20 cellular contexts compared by ENCODE assay signal in the genomic region with DNA sequence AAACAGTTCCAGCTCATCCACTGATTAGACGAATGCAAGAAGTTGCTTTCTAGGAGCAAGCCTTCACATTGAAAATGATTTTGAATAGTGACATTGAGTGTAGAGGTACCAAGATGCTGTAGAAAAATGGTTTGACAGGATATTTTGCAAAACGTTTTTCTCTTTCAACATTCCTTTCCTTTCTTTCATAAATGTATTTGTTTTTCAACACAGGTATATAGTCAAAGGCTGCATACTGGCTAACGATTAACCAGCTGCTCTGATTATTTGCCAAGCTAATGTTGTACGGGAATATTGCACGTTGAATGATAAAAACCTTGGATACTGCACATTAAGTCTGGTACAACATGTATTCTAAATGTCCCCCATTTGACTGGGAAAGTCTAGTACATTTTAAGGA.
DNase-seq lines count a peak whose midpoint lies in the region; ATAC-seq and TF ChIP-seq lines count a peak whose summit lies in the region.
"Had no signal": no experiment of that assay in that cellular context is flagged by ENCODE, and none has a peak within 500 bp of the region (broad histone marks: within the 10 kb centered on the region; RNA-seq: fewer than 3 reads in every experiment).

No MANE protein-coding gene starts in this region.

- intact Hi-C loops in Calu3 (cut with micrococcal nuclease; ENCODE audit: unreplicated experiment) (loop anchor here (1.0 to 5.0 kb wide), 2 partner anchors 54 to 79 kb away; a partner anchor contains a TSS), body of pancreas (cut with DNase I) (no loop called here), ascending aorta (cut with DNase I) (no loop called here)

- H3K4me1 ChIP-seq in body of pancreas (peaks cover 27% of the 10 kb centered on the region), ascending aorta (peaks cover 0 to 8% of the 10 kb centered on the region in 2 donors)

- no peaks in the 10 kb centered on the region for H3K9me3 ChIP-seq in body of pancreas
- H3K9me3 ChIP-seq in ascending aorta, result peaks cover 0 to 6% of the 10 kb centered on the region in 2 donors

- H3K27me3 Mint-ChIP-seq in Calu3 (ENCODE audit: unreplicated experiment), result no peaks in the 10 kb centered on the region

- H3K27ac ChIP-seq in body of pancreas, result peak overlapping the region in 1 of 4 donors; percentile 47
- H3K27ac ChIP-seq in ascending aorta, result no peak overlapping the region

- peak; percentile 85 for ATAC-seq in body of pancreas
- peak; percentile 96 for ATAC-seq in left lobe of liver
- no peak for ATAC-seq in GM18867 (IDR thresholded peaks at IDR 0.05; ENCODE audit: unreplicated experiment)
- ATAC-seq: K562, PC-3 had no signal

- H3K4me3 Mint-ChIP-seq in Calu3 (ENCODE audit: low read depth, unreplicated experiment), result no peak overlapping the region
- H3K4me3 Mint-ChIP-seq: CD8-positive, alpha-beta memory T cell had no signal

- 13 to 17% methylated on average over 5 of the region's 5 CpGs for WGBS in body of pancreas, 2 donors

- H3K4me3 ChIP-seq in body of pancreas (no peak overlapping the region), ascending aorta (no peak overlapping the region)
- H3K4me3 ChIP-seq: K562 had no signal

- no peaks in the 10 kb centered on the region for H3K36me3 Mint-ChIP-seq in Calu3 (ENCODE audit: insufficient read depth, unreplicated experiment)
- H3K36me3 Mint-ChIP-seq: CD8-positive, alpha-beta memory T cell had no signal

- no peak for TF ChIP-seq POLR2A in body of pancreas (IDR thresholded peaks at IDR 0.05)

- H3K4me1 Mint-ChIP-seq in Calu3 (ENCODE audit: low read depth, unreplicated experiment), result peaks cover 16% of the 10 kb centered on the region
- H3K4me1 Mint-ChIP-seq: CD8-positive, alpha-beta memory T cell had no signal

- H3K27me3 ChIP-seq in body of pancreas, result no peaks in the 10 kb centered on the region
- H3K27me3 ChIP-seq in ascending aorta, result no peaks in the 10 kb centered on the region

- H3K27ac Mint-ChIP-seq in Calu3 (ENCODE audit: unreplicated experiment), result no peak overlapping the region
- H3K27ac Mint-ChIP-seq: CD8-positive, alpha-beta memory T cell had no signal

- H3K36me3 ChIP-seq in body of pancreas (replicated peaks in 1 of 2; ENCODE audit: insufficient read depth in 1 of 2, low read depth in 2 of 2), result no peaks in the 10 kb centered on the region
- H3K36me3 ChIP-seq in ascending aorta, result no peaks in the 10 kb centered on the region

- TF ChIP-seq CTCF in Calu3 (IDR thresholded peaks at IDR 0.05; ENCODE audit: unreplicated experiment) (no peak), body of pancreas (IDR thresholded peaks at IDR 0.05) (no peak), ascending aorta (IDR thresholded peaks at IDR 0.05) (no peak)

- BruUV-seq in Calu3 (replicated peaks; lab: Mats Ljungman, UMichigan), result no TSS peak

- CTCF ChIA-PET in Calu3 (lab: Charles Lee), result no interaction called here

- H3K9me3 Mint-ChIP-seq in Calu3 (ENCODE audit: low read depth, unreplicated experiment), result peaks cover 5% of the 10 kb centered on the region

- DNase-seq in Calu3 (peak; percentile 41), body of pancreas (peak in 3 of 4 donors; percentile 26 to 61 (median 50)), left lobe of liver (ENCODE audit: low spot score) (peak; percentile 65), renal cortical epithelial cell (ENCODE audit: low read depth) (peak; percentile 38), ascending aorta (ENCODE audit: low spot score in 2 of 2) (no peak), NCI-H1105 (lab: John Stamatoyannopoulos, UW) (no peak)
- DNase-seq: C1 segment of cervical spinal cord; CD8-positive, alpha-beta memory T cell; DMS79 treated with DMSO at 0.1 percent for 48 hours; GOT3; MV-4-11; NCI-H187; NCI-H2107; NCI-H510A treated with DMSO at 0.1 percent for 48 hours; PC-3; RPMI8226; SHP77 treated with DMSO at 0.1 percent for 48 hours; SK-N-SH had no signal

Comparison
In these comparisons a context has a peak if more than half of its experiments do, and no peak if none do; other contexts are left out.
1. DNase-seq: peak in Calu3 (single experiment), body of pancreas (3 of 4), left lobe of liver (single experiment) and renal cortical epithelial cell (single experiment); none in ascending aorta (0 of 2) and NCI-H1105 (single experiment).